19 cellular contexts compared by ENCODE assay signal in genomic region chr17:14805348-14805747, GRCh38.
DNase-seq lines count a peak whose midpoint lies in the region; ATAC-seq and TF ChIP-seq lines count a peak whose summit lies in the region.
"Had no signal": no experiment of that assay in that cellular context is flagged by ENCODE, and none has a peak within 500 bp of the region (broad histone marks: within the 10 kb centered on the region; RNA-seq: fewer than 3 reads in every experiment).

No MANE protein-coding gene starts in this region.

- no peak overlapping the region for H2AK5ac ChIP-seq in IMR-90 (ENCODE audit: low read depth, low read length)

- DNase-seq in Ammon's horn (ENCODE audit: low spot score) (peak; percentile 4), IMR-90 (no peak), brain microvascular endothelial cell (no peak), left kidney (ENCODE audit: low read depth, low spot score) (peak; percentile 41), NCI-H2196 treated with DMSO at 0.1 percent for 48 hours (lab: John Stamatoyannopoulos, UW; ENCODE audit: unreplicated experiment) (no peak), NCI-H446 (lab: John Stamatoyannopoulos, UW) (no peak), dedifferentiated amniotic fluid mesenchymal stem cell (ENCODE audit: extremely low spot score) (no peak)
- DNase-seq: activated naive CD8-positive, alpha-beta T cell treated with anti-CD3 and anti-CD28 coated beads, Interleukin-2, amount 50 U/mL, for 24 hours; GDM1; left ventricle myocardium inferior; NCI-H187; NCI-H510A; posterior cingulate gyrus; small intestine; stimulated activated CD4-positive, alpha-beta T cell treated with anti-CD3 and anti-CD28 coated beads, Interleukin-4, amount 100 ng/mL, for 4 hours; stimulated activated CD8-positive, alpha-beta memory T cell treated with anti-CD3 and anti-CD28 coated beads, Interleukin-4, amount 100 ng/mL, for 48 hours had no signal

- H3K4me1 ChIP-seq in IMR-90 (ENCODE audit: control insufficient read depth, insufficient read depth, low read length) = peaks cover 2% of the 10 kb centered on the region; the same call in 1 of the 2 replicates
- H3K4me1 ChIP-seq: HAP-1, left ventricle myocardium inferior had no signal

- H3K18ac ChIP-seq in IMR-90 (ENCODE audit: low read depth, low read length) = no peak overlapping the region

- no peak overlapping the region for H3K4ac ChIP-seq in IMR-90 (ENCODE audit: low read depth, low read length)

- H2AK9ac ChIP-seq in IMR-90 (replicated peaks; ENCODE audit: low read depth, low read length, poor library complexity) = no peak overlapping the region

- H3K36me3 ChIP-seq in IMR-90 (ENCODE audit: control insufficient read depth, insufficient read depth, low read length) = no peaks in the 10 kb centered on the region
- no peaks in the 10 kb centered on the region for H3K36me3 ChIP-seq in brain microvascular endothelial cell (replicated peaks)
- H3K36me3 ChIP-seq: HAP-1, left ventricle myocardium inferior had no signal

- no peaks in the 10 kb centered on the region for H3K79me1 ChIP-seq in IMR-90 (ENCODE audit: low read depth in 1 of 2, low read length in 2 of 2)

- H2BK5ac ChIP-seq in IMR-90 (ENCODE audit: low read depth, low read length, poor library complexity, severe bottlenecking) = no peak overlapping the region

- H2BK20ac ChIP-seq in IMR-90 (ENCODE audit: low read depth, low read length) = no peak overlapping the region

- no TSS peak for BruUV-seq in IMR-90 (replicated peaks; lab: Mats Ljungman, UMichigan)

- no peak overlapping the region for H3K23ac ChIP-seq in IMR-90 (ENCODE audit: low read depth, low read length)

- no peak overlapping the region for H2BK120ac ChIP-seq in IMR-90 (ENCODE audit: low read depth, low read length)

- no peak for TF ChIP-seq RAD21 in IMR-90 (IDR thresholded peaks at IDR 0.05; ENCODE audit: low read length)

- no peak overlapping the region for H3K56ac ChIP-seq in IMR-90 (ENCODE audit: extremely low read depth, insufficient read depth, low read length)

- H3K27ac ChIP-seq in IMR-90 (ENCODE audit: insufficient read depth, low read length) (no peak overlapping the region), brain microvascular endothelial cell (no peak overlapping the region)
- H3K27ac ChIP-seq: left ventricle myocardium inferior had no signal

- no peak overlapping the region for H2AFZ ChIP-seq in IMR-90 (replicated peaks; ENCODE audit: low read length, poor library complexity)

- H3K4me2 ChIP-seq in IMR-90 (ENCODE audit: low read depth, low read length) = no peak overlapping the region

- CTCF ChIA-PET in IMR-90 (lab: Yijun Ruan, JAX) = no interaction called here

- H3K9me1 ChIP-seq in IMR-90 (ENCODE audit: insufficient read depth, low read length) = no peaks in the 10 kb centered on the region

- POLR2A ChIA-PET in IMR-90 (lab: Charles Lee; ENCODE audit: unreplicated experiment) = no interaction called here

- no peaks in the 10 kb centered on the region for H4K20me1 ChIP-seq in IMR-90 (ENCODE audit: insufficient read depth, low read length)

- no peak overlapping the region for H4K91ac ChIP-seq in IMR-90 (ENCODE audit: insufficient read depth, low read depth, low read length)

- dilution Hi-C loops in IMR-90 (cut with HindIII; ENCODE audit: low sequenced_read_pairs, unreplicated experiment) = no loop called here

- TF ChIP-seq CTCF in IMR-90 (conservative IDR thresholded peaks at IDR 0.05; ENCODE audit: low read depth, low read length) (no peak), brain microvascular endothelial cell (IDR thresholded peaks at IDR 0.05; ENCODE audit: low read depth, low read length, missing control alignments) (peak; percentile 35)

- H3K27me3 ChIP-seq in IMR-90 (ENCODE audit: control insufficient read depth, insufficient read depth, low read length) = no peaks in the 10 kb centered on the region
- no peaks in the 10 kb centered on the region for H3K27me3 ChIP-seq in brain microvascular endothelial cell (replicated peaks)

- peak; percentile 76 for ATAC-seq in IMR-90 (ENCODE audit: low read depth)
- ATAC-seq in HG03159 (IDR thresholded peaks at IDR 0.05; ENCODE audit: unreplicated experiment) = no peak
- ATAC-seq: activated CD4-positive, CD25-positive, alpha-beta regulatory T cell treated with anti-CD3 and anti-CD28 coated beads, Interleukin-2, amount 50 U/mL, for 24 hours; activated naive CD8-positive, alpha-beta T cell treated with anti-CD3 and anti-CD28 coated beads, Interleukin-2, amount 50 U/mL, for 24 hours had no signal

- no peak for TF ChIP-seq POLR2A in IMR-90 (IDR thresholded peaks at IDR 0.05; ENCODE audit: low read depth, low read length)

- no peak overlapping the region for H2BK15ac ChIP-seq in IMR-90 (ENCODE audit: low read depth, low read length)

- in situ Hi-C loops in IMR-90 (cut with MboI; ENCODE audit: low sequenced_read_pairs) (no loop called here), brain microvascular endothelial cell (cut with HindIII; ENCODE audit: low pct_ligation_motif_present, low sequenced_read_pairs) (no loop called here)

- H4K5ac ChIP-seq in IMR-90 (ENCODE audit: low read depth, low read length) = no peak overlapping the region

- H3K4me3 ChIP-seq in IMR-90 (ENCODE audit: insufficient read depth, low read depth, low read length) = no peak overlapping the region
- no peak overlapping the region for H3K4me3 ChIP-seq in brain microvascular endothelial cell (ENCODE audit: low read depth, low read length)
- H3K4me3 ChIP-seq: HAP-1, left ventricle myocardium inferior had no signal

- H4K8ac ChIP-seq in IMR-90 (ENCODE audit: low read depth in 2 of 2, low read length in 2 of 2) = no peak overlapping the region

- H3K9me3 ChIP-seq in IMR-90 (ENCODE audit: control insufficient read depth, insufficient read depth, low read length) = peaks cover 3% of the 10 kb centered on the region
- H3K9me3 ChIP-seq: HAP-1 had no signal

- H3K14ac ChIP-seq in IMR-90 (replicated peaks; ENCODE audit: low read depth, low read length) = 0 out of 2 replicates have a peak overlapping the region, but pooled peaks have one; percentile 21

- no peak overlapping the region for H3K9ac ChIP-seq in IMR-90 (ENCODE audit: low read depth, low read length)

- intact Hi-C loops in IMR-90 (cut with micrococcal nuclease) = loop anchor here (5.0 to 10.0 kb wide), 2 partner anchors 498 to 1211 kb away; no protein-coding TSS in a partner anchor

TF ChIP-seq in IMR-90, 13 proteins besides CTCF, POLR2A, EP300 and RAD21:
- no peak for TF ChIP-seq MAZ (IDR thresholded peaks at IDR 0.05; ENCODE audit: borderline replicate concordance, low read depth, low read length)
- TF ChIP-seq CEBPB (IDR thresholded peaks at IDR 0.05; ENCODE audit: low read depth, low read length) = no peak
- no peak for TF ChIP-seq BHLHE40 (IDR thresholded peaks at IDR 0.05; ENCODE audit: low read depth, low read length)

Comparison
In these comparisons a context has a peak if more than half of its experiments do, and no peak if none do; other contexts are left out.
1. DNase-seq: peak in Ammon's horn (single experiment) and left kidney (single experiment); none in IMR-90 (single experiment), brain microvascular endothelial cell (single experiment), NCI-H2196 treated with DMSO at 0.1 percent for 48 hours (single experiment), NCI-H446 (0 of 2) and dedifferentiated amniotic fluid mesenchymal stem cell (single experiment).